Comparison of ENCODE assay signal across 20 cellular contexts in the genomic region with DNA sequence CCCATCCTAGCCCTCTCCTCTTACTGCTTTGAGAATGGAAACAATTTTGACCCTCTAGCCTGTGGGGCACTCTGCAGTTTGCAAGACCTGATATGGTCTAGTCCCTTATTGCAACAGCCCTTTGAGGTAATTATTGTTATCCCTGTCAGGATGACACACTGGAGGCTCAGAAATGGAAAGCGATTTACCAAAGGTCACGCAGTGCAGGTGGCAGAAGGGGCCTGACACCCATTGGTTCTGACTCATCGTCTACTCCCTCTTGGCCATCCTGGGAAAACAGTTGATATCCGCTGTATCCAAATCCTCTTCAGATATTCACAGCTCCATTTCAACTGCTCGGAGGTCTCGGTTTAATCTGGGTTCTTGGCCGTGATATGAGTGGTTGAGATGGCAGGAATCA. TPM values are rescaled to one million over a fixed set of nuclear protein-coding genes. Genes with fewer than 3 reads are reported as not detected.
A peak's percentile ranks its signal among the peaks of the same experiment; 100 is the strongest.
DNase-seq lines count a peak whose midpoint lies in the region; ATAC-seq, FAIRE-seq and TF ChIP-seq lines count a peak whose summit lies in the region.
"Had no signal": no experiment of that assay in that cellular context is flagged by ENCODE, and none has a peak within 500 bp of the region (broad histone marks: within the 10 kb centered on the region; RNA-seq: fewer than 3 reads in every experiment).

No MANE protein-coding gene starts in this region.

- H3K4me3 Mint-ChIP-seq in mesothelial cell of epicardium, result no peak overlapping the region
- H3K4me3 Mint-ChIP-seq: CD8-positive, alpha-beta memory T cell had no signal

- H3K27me3 Mint-ChIP-seq in mesothelial cell of epicardium (ENCODE audit: low read depth), result no peaks in the 10 kb centered on the region
- H3K27me3 Mint-ChIP-seq: CD8-positive, alpha-beta memory T cell had no signal

- DNase-seq in A172 (ENCODE audit: low spot score) (peak; percentile 23), Daoy (ENCODE audit: low read depth) (peak; percentile 32), amniotic epithelial cell (ENCODE audit: low read depth) (peak; percentile 28), right lobe of liver (peak in 1 of 3 donors; percentile 51), caudate nucleus (lab: John Stamatoyannopoulos, UW) (no peak), mesothelial cell of epicardium (ENCODE audit: low spot score in 2 of 2, unreplicated experiment in 2 of 2) (no peak), urothelium cell line (ENCODE audit: low spot score) (no peak), tibial nerve (ENCODE audit: low spot score in 2 of 2) (no peak)
- DNase-seq: C1 segment of cervical spinal cord; CD8-positive, alpha-beta memory T cell; NCI-H1417 treated with DMSO at 0.1 percent for 48 hours; NCI-H187 treated with DMSO at 0.1 percent for 48 hours; NCI-H2227 treated with DMSO at 0.1 percent for 48 hours; NCI-H524; RPMI8226; SIG-M5 had no signal

- peak overlapping the region in 2 of 3 donors; percentile 45 to 50 for H3K27ac ChIP-seq in right lobe of liver
- no peak overlapping the region for H3K27ac ChIP-seq in caudate nucleus (ENCODE audit: low read depth, low read length)
- H3K27ac ChIP-seq in tibial nerve, result no peak overlapping the region
- H3K27ac ChIP-seq: A549 had no signal

- no peaks in the 10 kb centered on the region for H3K36me3 Mint-ChIP-seq in mesothelial cell of epicardium
- H3K36me3 Mint-ChIP-seq: CD8-positive, alpha-beta memory T cell had no signal

- no peaks in the 10 kb centered on the region for H3K9me3 ChIP-seq in right lobe of liver
- H3K9me3 ChIP-seq in tibial nerve, result no peaks in the 10 kb centered on the region
- H3K9me3 ChIP-seq: A549 had no signal

- no peak overlapping the region for H3K4me3 ChIP-seq in right lobe of liver
- no peak overlapping the region for H3K4me3 ChIP-seq in tibial nerve
- H3K4me3 ChIP-seq: A549 had no signal

- WGBS in right lobe of liver (ENCODE audit: insufficient coverage, low coverage, low lambda C conversion rate, missing lambda C conversion rate), result 80% methylated on average over 6 of the region's 7 CpGs
- 79 to 85% methylated on average over 7 of the region's 7 CpGs for WGBS in tibial nerve, 2 donors

- ATAC-seq in right lobe of liver, result peak; percentile 31 to 84 (median 51)
- ATAC-seq: A549 had no signal

- no peak for FAIRE-seq in urothelium cell line (lab: Jason Lieb, UNC)
- FAIRE-seq: A549, D721Med, GM12892, H1 had no signal

- H3K36me3 ChIP-seq in right lobe of liver (no peaks in the 10 kb centered on the region), tibial nerve (peaks cover 0 to 6% (median 0%) of the 10 kb centered on the region in 3 donors)

- no peaks in the 10 kb centered on the region for H3K9me3 Mint-ChIP-seq in mesothelial cell of epicardium
- H3K9me3 Mint-ChIP-seq: CD8-positive, alpha-beta memory T cell had no signal

- no peaks in the 10 kb centered on the region for H3K27me3 ChIP-seq in right lobe of liver
- no peaks in the 10 kb centered on the region for H3K27me3 ChIP-seq in tibial nerve

- TF ChIP-seq CTCF in right lobe of liver (IDR thresholded peaks at IDR 0.05) (no peak), mesothelial cell of epicardium (IDR thresholded peaks at IDR 0.05; ENCODE audit: unreplicated experiment) (no peak), tibial nerve (IDR thresholded peaks at IDR 0.05) (no peak)

- TF ChIP-seq POLR2A in right lobe of liver (IDR thresholded peaks at IDR 0.05) (no peak), tibial nerve (IDR thresholded peaks at IDR 0.05) (no peak)

- H3K27ac Mint-ChIP-seq in mesothelial cell of epicardium, result no peak overlapping the region
- H3K27ac Mint-ChIP-seq: CD8-positive, alpha-beta memory T cell had no signal

- H3K4me1 ChIP-seq in right lobe of liver (peaks cover 0 to 18% (median 11%) of the 10 kb centered on the region in 4 donors), tibial nerve (peaks cover 0 to 59% (median 20%) of the 10 kb centered on the region in 4 donors)
- H3K4me1 ChIP-seq: A549 had no signal

- TF ChIP-seq EP300 in tibial nerve (IDR thresholded peaks at IDR 0.05), result no peak

- H3K4me1 Mint-ChIP-seq in mesothelial cell of epicardium, result no peaks in the 10 kb centered on the region
- H3K4me1 Mint-ChIP-seq: CD8-positive, alpha-beta memory T cell had no signal

- intact Hi-C loops in right lobe of liver (cut with DNase I), result no loop called here

RNA-seq across cellular contexts. Expression of a gene that starts 44.7 kb away (rescaled TPM):
- total RNA-seq in A172 (2014; rRNA removed; shearing (Covaris generic)), result 25.1 and 25.9 TPM in 2 replicates
- 1.0 and 1.6 TPM in 2 replicates for total RNA-seq in Daoy (2014; rRNA removed; shearing (Covaris generic))
- 10 to 100 TPM; 11.3 to 20.8 (median 14.8) TPM for total RNA-seq in right lobe of liver
- total RNA-seq in mesothelial cell of epicardium, result 10.7 to 11.1 TPM (median 10.9 TPM) in 3 replicates
- 100 to 1,000 TPM; 352 to 818 (median 624) TPM for total RNA-seq in tibial nerve

Comparison
In these comparisons a context has a peak if more than half of its experiments do, and no peak if none do; other contexts are left out.
1. DNase-seq: peak in A172 (single experiment), Daoy (single experiment) and amniotic epithelial cell (single experiment); none in caudate nucleus (0 of 61), mesothelial cell of epicardium (0 of 2), urothelium cell line (single experiment) and tibial nerve (0 of 2).
2. H3K27ac ChIP-seq: peak in right lobe of liver (2 of 3); none in caudate nucleus (single experiment) and tibial nerve (0 of 4).
3. RNA of a gene that starts 44.7 kb away (total RNA-seq): 352 to 818 TPM in tibial nerve; 25.1 to 25.9 TPM in A172, 11.3 to 20.8 TPM in right lobe of liver, 10.7 to 11.1 TPM in mesothelial cell of epicardium and 1.0 to 1.6 TPM in Daoy; every median in the first group is over 10 times any median in the second.